8 cellular contexts compared by ENCODE assay signal in the genomic region with DNA sequence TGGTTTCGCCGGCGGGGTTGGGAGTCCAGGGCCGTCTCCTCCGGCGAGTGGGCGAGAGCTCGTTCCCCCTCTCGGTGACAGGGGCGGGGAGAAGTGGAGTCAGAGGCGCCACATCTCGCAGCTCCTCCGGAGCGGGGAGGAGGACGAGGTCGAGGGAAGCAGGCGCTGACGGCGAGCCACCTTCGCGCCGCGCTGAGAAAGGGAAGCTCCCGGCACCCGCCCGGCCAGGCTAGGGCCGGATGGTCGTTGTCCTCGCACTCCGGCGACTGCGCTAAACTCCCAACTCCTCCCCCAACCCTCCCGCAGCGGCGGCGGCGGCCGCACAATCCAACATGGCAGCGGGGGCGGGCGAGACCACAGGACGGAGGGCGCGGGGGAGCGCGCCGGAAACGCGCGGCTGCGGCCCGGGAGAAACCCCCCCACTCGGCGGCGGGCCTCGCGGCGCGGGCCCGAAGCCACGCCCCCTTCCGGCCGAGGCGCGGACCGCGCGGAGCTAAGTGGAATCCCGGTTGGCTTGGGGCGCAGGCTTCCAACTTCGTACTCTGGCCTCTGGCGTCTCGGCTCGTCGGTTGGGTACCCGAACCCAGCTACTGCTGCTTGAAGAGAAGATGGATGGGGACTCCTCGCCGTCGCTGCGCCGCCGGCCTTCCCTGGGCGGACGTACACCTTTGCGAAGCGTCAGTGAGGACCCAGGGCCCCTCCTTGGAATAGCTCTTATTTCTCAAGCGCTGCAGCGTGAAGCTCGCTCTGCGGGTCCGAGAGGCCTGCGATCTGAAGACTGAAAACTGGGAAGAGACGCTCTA. TPM values are rescaled to one million over a fixed set of nuclear protein-coding genes. Genes with fewer than 3 reads are reported as not detected.
DNase-seq lines count a peak whose midpoint lies in the region; ATAC-seq and TF ChIP-seq lines count a peak whose summit lies in the region.

A gene (minus strand): TSS at position 270 of the 803 bp plus-strand sequence. CDS start 269 bp downstream, at position 1.

- H3K4me3 Mint-ChIP-seq in dendritic cell treated with granulocyte-macrophage colony-stimulating factor and Interleukin-4, amounts not matched to agents 40 ng/mL and 50 ng/mL, for 4 days: peak within 1 kb of the TSS; percentile 96

- no peaks in the 10 kb centered on the region for H3K27me3 Mint-ChIP-seq in dendritic cell treated with granulocyte-macrophage colony-stimulating factor and Interleukin-4, amounts not matched to agents 40 ng/mL and 50 ng/mL, for 4 days

- H3K9ac ChIP-seq in BLaER1: peak within 1 kb of the TSS; percentile 95

- H4K20me1 ChIP-seq in BLaER1: peaks cover 42% of the 10 kb centered on the region

- DNase-seq in GM19240 (ENCODE audit: insufficient read length, low spot score) (peak; percentile 43), NCI-H524 (lab: John Stamatoyannopoulos, UW) (peak; percentile 85 to 91), left lung (peak; percentile 91 to 97)
- DNase-seq in activated CD4-positive, alpha-beta T cell treated with anti-CD3 and anti-CD28 coated beads, Interleukin-2, amount 50 U/mL, for 24 hours (ENCODE audit: low read depth in 1 of 2, low spot score in 1 of 2): peak; percentile 74 to 82
- peak; percentile 76 for DNase-seq in stimulated activated CD4-positive, alpha-beta T cell treated with anti-CD3 and anti-CD28 coated beads, Interleukin-2, amount 100 ng/mL, for 4 hours (ENCODE audit: low read depth)

- peak within 1 kb of the TSS; percentile 93 for H3K27ac ChIP-seq in BLaER1
- peak within 1 kb of the TSS; percentile 97 to 98 for H3K27ac ChIP-seq in left lung

- peaks cover 34% of the 10 kb centered on the region for H3K4me1 ChIP-seq in BLaER1
- H3K4me1 ChIP-seq in left lung: peaks cover 24 to 46% of the 10 kb centered on the region in 2 donors

- H3K4me2 ChIP-seq in BLaER1: peak within 1 kb of the TSS; percentile 90

- intact Hi-C loops in dendritic cell treated with granulocyte-macrophage colony-stimulating factor and Interleukin-4, amounts not matched to agents 40 ng/mL and 50 ng/mL, for 4 days (cut with micrococcal nuclease): loop anchor here (2.0 to 5.0 kb wide), 4 partner anchors 37 to 1178 kb away; a partner anchor contains a TSS
- intact Hi-C loops in left lung (cut with DNase I): no loop called here

- H3K27ac Mint-ChIP-seq in dendritic cell treated with granulocyte-macrophage colony-stimulating factor and Interleukin-4, amounts not matched to agents 40 ng/mL and 50 ng/mL, for 4 days: peak within 1 kb of the TSS; percentile 98

- no peak for TF ChIP-seq CTCF in left lung (IDR thresholded peaks at IDR 0.05)

- no peaks in the 10 kb centered on the region for H3K9me3 Mint-ChIP-seq in dendritic cell treated with granulocyte-macrophage colony-stimulating factor and Interleukin-4, amounts not matched to agents 40 ng/mL and 50 ng/mL, for 4 days

- no peaks in the 10 kb centered on the region for H3K9me3 ChIP-seq in BLaER1
- no peaks in the 10 kb centered on the region for H3K9me3 ChIP-seq in left lung

- peaks cover 42% of the 10 kb centered on the region for H3K4me1 Mint-ChIP-seq in dendritic cell treated with granulocyte-macrophage colony-stimulating factor and Interleukin-4, amounts not matched to agents 40 ng/mL and 50 ng/mL, for 4 days (ENCODE audit: low read depth)

- ATAC-seq in HG03457 (IDR thresholded peaks at IDR 0.05; ENCODE audit: unreplicated experiment) (peak; percentile 68), left lung (peak; percentile 94)

- H3K27me3 ChIP-seq in BLaER1 (no peaks in the 10 kb centered on the region), left lung (no peaks in the 10 kb centered on the region)

- H3K36me3 ChIP-seq in BLaER1: no peaks in the 10 kb centered on the region
- H3K36me3 ChIP-seq in left lung: no peaks in the 10 kb centered on the region

- peaks cover 22% of the 10 kb centered on the region for H3K36me3 Mint-ChIP-seq in dendritic cell treated with granulocyte-macrophage colony-stimulating factor and Interleukin-4, amounts not matched to agents 40 ng/mL and 50 ng/mL, for 4 days (ENCODE audit: low read depth)

- H3K4me3 ChIP-seq in BLaER1 (peak within 1 kb of the TSS; percentile 92), left lung (peak within 1 kb of the TSS; percentile 77)

RNA-seq across cellular contexts. Expression of the gene that starts here (rescaled TPM):
- 10 to 100 TPM; 30.4 to 40.6 TPM for total RNA-seq in left lung

Comparison
In these comparisons a context has a peak if more than half of its experiments do, and no peak if none do; other contexts are left out.
1. Peak in every context shown above with its lines: DNase-seq, ATAC-seq, H3K4me3 ChIP-seq and H3K27ac ChIP-seq.
2. DNase-seq: peak in every context shown above with its lines; median percentile 94 in left lung; 88 in NCI-H524; 78 in activated CD4-positive, alpha-beta T cell treated with anti-CD3 and anti-CD28 coated beads, Interleukin-2, amount 50 U/mL, for 24 hours; 76 in stimulated activated CD4-positive, alpha-beta T cell treated with anti-CD3 and anti-CD28 coated beads, Interleukin-2, amount 100 ng/mL, for 4 hours; 43 in GM19240.